ENCODE assay signal across 8 cellular contexts in the genomic region with DNA sequence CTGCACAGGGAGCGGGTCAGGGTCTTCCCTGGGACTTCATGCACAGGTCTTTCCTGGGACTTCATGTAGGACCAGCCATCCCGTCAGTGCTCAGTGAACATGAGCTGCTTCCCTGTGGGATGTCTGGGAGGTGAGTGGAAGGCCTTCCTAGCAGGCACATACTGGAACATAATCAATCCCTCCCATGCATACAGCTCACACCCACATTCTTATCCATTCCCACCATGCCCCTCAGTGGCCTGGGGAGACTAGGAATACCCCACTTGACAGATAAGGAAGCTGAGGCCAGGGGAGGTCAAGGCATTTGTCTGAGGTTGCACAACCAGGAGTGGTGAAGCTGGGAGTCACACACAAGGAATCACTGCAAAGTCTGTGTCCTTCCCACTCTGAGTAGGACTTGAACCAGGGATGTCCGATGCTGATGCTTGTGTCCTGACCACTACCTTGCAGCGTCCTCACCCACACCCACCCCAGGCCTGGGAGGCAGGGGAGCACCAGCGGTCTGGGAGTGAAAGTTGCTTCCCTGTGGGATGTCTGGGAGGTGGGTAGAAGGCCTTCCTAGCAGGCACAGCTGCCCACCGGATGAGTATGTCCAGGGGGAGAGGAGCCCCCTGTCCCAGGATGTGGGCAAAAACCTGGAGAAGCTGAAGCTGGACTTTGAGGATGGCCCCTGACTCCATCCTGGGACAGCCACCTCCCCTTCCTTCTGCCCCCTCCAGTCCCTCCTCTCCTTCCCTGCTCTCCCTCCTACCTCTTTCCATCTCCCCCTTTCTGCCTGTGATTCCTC. TPM values are rescaled to one million over a fixed set of nuclear protein-coding genes. Genes with fewer than 3 reads are reported as not detected.
A peak's percentile ranks its signal among the peaks of the same experiment; 100 is the strongest.
DNase-seq lines count a peak whose midpoint lies in the region; ATAC-seq and TF ChIP-seq lines count a peak whose summit lies in the region.

No MANE protein-coding gene starts in this region.

- WGBS in mammary epithelial cell (ENCODE audit: low coverage, missing lambda C conversion rate) = 100% methylated on average over 6 of the region's 6 CpGs

- CTCF ChIA-PET in mammary epithelial cell (lab: Charles Lee; ENCODE audit: low non-redundant PET) = interaction anchor here (0.6 kb wide), 1 partner anchor 24 kb away, joined by 3 read pairs; no protein-coding TSS in a partner anchor

- ATAC-seq in Right ventricle myocardium superior (ENCODE audit: poor library complexity) = no peak

- H3K27me3 ChIP-seq in mammary epithelial cell (ENCODE audit: insufficient read depth, low read length) (no peaks in the 10 kb centered on the region), mononuclear cell (ENCODE audit: insufficient read depth, low read length) (no peaks in the 10 kb centered on the region)

- no peak overlapping the region for H3K27ac ChIP-seq in mammary epithelial cell (ENCODE audit: insufficient read depth, low read depth, low read length)

- no peaks in the 10 kb centered on the region for H4K20me1 ChIP-seq in mammary epithelial cell (ENCODE audit: insufficient read depth, low read length)

- H3K9me3 ChIP-seq in mammary epithelial cell (replicated peaks; ENCODE audit: insufficient read depth, low read length) = no peaks in the 10 kb centered on the region
- no peaks in the 10 kb centered on the region for H3K9me3 ChIP-seq in mononuclear cell (ENCODE audit: low read depth, low read length)

- no TSS peak for BruUV-seq in mammary epithelial cell (replicated peaks; lab: Mats Ljungman, UMichigan)

- H3K4me2 ChIP-seq in mammary epithelial cell (ENCODE audit: insufficient read depth, low read depth, low read length) = no peak overlapping the region

- no peaks in the 10 kb centered on the region for H3K36me3 ChIP-seq in mammary epithelial cell (ENCODE audit: insufficient read depth, low read length)

- intact Hi-C loops in cardiac septum (cut with DNase I) (loop anchor here (5.0 kb wide), 1 partner anchor 56 kb away; the partner anchor contains the start of gene HERPUD1), Right ventricle myocardium superior (cut with DNase I) (no loop called here), mammary epithelial cell (cut with micrococcal nuclease) (loop anchor here (5.0 kb wide), 2 partner anchors 94 to 626 kb away; no protein-coding TSS in a partner anchor), head of caudate nucleus (cut with DNase I) (no loop called here)

- no peaks in the 10 kb centered on the region for H3K79me2 ChIP-seq in mammary epithelial cell (ENCODE audit: insufficient read depth, low read length)

- TF ChIP-seq CTCF in mammary epithelial cell (conservative IDR thresholded peaks at IDR 0.05 in 1 of 2, IDR thresholded peaks at IDR 0.05 in 1 of 2; ENCODE audit: extremely low read depth in 1 of 2, insufficient read depth in 1 of 2, low read depth in 1 of 2, low read length in 2 of 2) = no peak

- no peak overlapping the region for H3K9ac ChIP-seq in mammary epithelial cell (ENCODE audit: insufficient read depth, low read length)

- in situ Hi-C loops in mammary epithelial cell (cut with MboI; ENCODE audit: low sequenced_read_pairs in 2 of 2) = no loop called here

- H3K4me3 ChIP-seq in mammary epithelial cell (replicated peaks in 1 of 3; ENCODE audit: insufficient read depth in 1 of 3, low read depth in 2 of 3, low read length in 3 of 3) = peak overlapping the region in 1 of 3 experiments; percentile 88
- H3K4me3 ChIP-seq in mononuclear cell (ENCODE audit: low read length) = peak overlapping the region; percentile 89

- H2AFZ ChIP-seq in mammary epithelial cell (ENCODE audit: low read depth, low read length) = peak overlapping the region; percentile 97

- H3K4me1 ChIP-seq in mammary epithelial cell (ENCODE audit: insufficient read depth, low read length) (peaks cover 27% of the 10 kb centered on the region), mononuclear cell (ENCODE audit: insufficient read depth, low read length) (peaks cover 82% of the 10 kb centered on the region)

- peak; percentile 67 for DNase-seq in cardiac septum (ENCODE audit: low spot score)
- DNase-seq in Right ventricle myocardium superior = no peak
- no peak for DNase-seq in mammary epithelial cell
- no peak for DNase-seq in head of caudate nucleus
- DNase-seq in GM19240 (ENCODE audit: insufficient read length, low spot score) = no peak
- DNase-seq in SHP77 treated with DMSO at 0.1 percent for 48 hours (lab: John Stamatoyannopoulos, UW) = no peak
- DNase-seq in KG1 (lab: John Stamatoyannopoulos, UW) = no peak

- dilution Hi-C loops in mammary epithelial cell (cut with HindIII; ENCODE audit: low sequenced_read_pairs) = no loop called here

RNA-seq across cellular contexts. Expression of gene NLRC5, which starts 1.0 kb away (rescaled TPM):
- total RNA-seq in cardiac septum = 12.7 TPM
- total RNA-seq in Right ventricle myocardium superior = 9.9 TPM
- total RNA-seq in mammary epithelial cell = 10 to 100 TPM in 1 of 2 donors, 1 to 10 TPM in 1; 2.7 to 10.2 TPM
- 2.8 TPM for polyA plus RNA-seq in mammary epithelial cell
- 12.4 TPM for polyA minus RNA-seq in mammary epithelial cell
- total RNA-seq in mononuclear cell = 246 TPM

RNA-seq across cellular contexts. Expression of gene CETP, which starts 26.6 kb away (rescaled TPM):
- not detected for total RNA-seq in cardiac septum
- 0.24 TPM for total RNA-seq in Right ventricle myocardium superior
- not detected for total RNA-seq in mammary epithelial cell
- not detected for polyA plus RNA-seq in mammary epithelial cell
- not detected for polyA minus RNA-seq in mammary epithelial cell
- 0.52 TPM for total RNA-seq in mononuclear cell

RNA-seq across cellular contexts. Expression of gene HERPUD1, which starts 56.4 kb away (rescaled TPM):
- total RNA-seq in cardiac septum (87.4 TPM), Right ventricle myocardium superior (105 TPM), mammary epithelial cell (100 to 1,000 TPM; 166 to 239 TPM), mononuclear cell (211 TPM)
- polyA plus RNA-seq in mammary epithelial cell = 131 TPM
- polyA minus RNA-seq in mammary epithelial cell = 238 TPM

Comparison
In these comparisons a context has a peak if more than half of its experiments do, and no peak if none do; other contexts are left out.
1. intact Hi-C loops: an anchor here in cardiac septum (5.0 kb wide) and mammary epithelial cell (5.0 kb wide); none called in Right ventricle myocardium superior and head of caudate nucleus.
2. RNA of gene NLRC5, which starts 1.0 kb away (total RNA-seq): 246 TPM in mononuclear cell (single experiment); 12.7 TPM in cardiac septum (single experiment), 2.7 to 10.2 TPM in mammary epithelial cell and 9.9 TPM in Right ventricle myocardium superior (single experiment); every median in the first group is over 10 times any median in the second.